13 cellular contexts compared by ENCODE assay signal in genomic region chr3:49414753-49415152, GRCh38. TPM values are rescaled to one million over a fixed set of nuclear protein-coding genes. Genes with fewer than 3 reads are reported as not detected.
DNase-seq lines count a peak whose midpoint lies in the region; ATAC-seq and TF ChIP-seq lines count a peak whose summit lies in the region.
"Had no signal": no experiment of that assay in that cellular context is flagged by ENCODE, and none has a peak within 500 bp of the region (broad histone marks: within the 10 kb centered on the region; RNA-seq: fewer than 3 reads in every experiment).

No MANE protein-coding gene starts in this region.

- no peak overlapping the region for H3K4me3 Mint-ChIP-seq in activated CD8-positive, alpha-beta memory T cell treated with anti-CD3 and anti-CD28 coated beads, Interleukin-2, amount 10 ng/mL, durations not matched to agents 7 days and 5 days

- no peak for ATAC-seq in activated CD8-positive, alpha-beta memory T cell treated with anti-CD3 and anti-CD28 coated beads, Interleukin-2, amount 10 ng/mL, durations not matched to agents 7 days and 5 days
- no peak for ATAC-seq in psoas muscle
- ATAC-seq: left lung had no signal

- TF ChIP-seq CTCF in VCaP (conservative IDR thresholded peaks at IDR 0.05), result no peak
- TF ChIP-seq CTCF in psoas muscle (IDR thresholded peaks at IDR 0.05), result no peak

- H3K36me3 Mint-ChIP-seq in activated CD8-positive, alpha-beta memory T cell treated with anti-CD3 and anti-CD28 coated beads, Interleukin-2, amount 10 ng/mL, durations not matched to agents 7 days and 5 days, result peaks cover 41% of the 10 kb centered on the region

- CTCF ChIA-PET in activated CD8-positive, alpha-beta memory T cell treated with anti-CD3 and anti-CD28 coated beads, Interleukin-2, amount 10 ng/mL, durations not matched to agents 7 days and 5 days (lab: Charles Lee), result interaction anchor here (0.7 to 4.2 kb wide), 6 partner anchors 14 to 75 kb away, joined by 4 to 43 read pairs (median 16); partner anchors contain the start of genes NICN1 and USP4

- WGBS in psoas muscle, 3 donors, result 88 to 90% (median 89%) methylated on average over 2 of the region's 2 CpGs

- H3K27ac Mint-ChIP-seq in activated CD8-positive, alpha-beta memory T cell treated with anti-CD3 and anti-CD28 coated beads, Interleukin-2, amount 10 ng/mL, durations not matched to agents 7 days and 5 days, result peak overlapping the region; percentile 97

- H3K4me1 ChIP-seq in effector memory CD4-positive, alpha-beta T cell (ENCODE audit: control insufficient read depth, insufficient read depth, low read length, poor library complexity, severe bottlenecking), result peaks cover 52% of the 10 kb centered on the region
- H3K4me1 ChIP-seq in psoas muscle, result peaks cover 21% of the 10 kb centered on the region

- peaks cover 59% of the 10 kb centered on the region for H3K4me1 Mint-ChIP-seq in activated CD8-positive, alpha-beta memory T cell treated with anti-CD3 and anti-CD28 coated beads, Interleukin-2, amount 10 ng/mL, durations not matched to agents 7 days and 5 days

- H3K27ac ChIP-seq in VCaP, result peak overlapping the region; percentile 12; the same call in 1 of the 2 replicates
- peak overlapping the region; percentile 92 for H3K27ac ChIP-seq in effector memory CD4-positive, alpha-beta T cell (ENCODE audit: insufficient read depth, low read length, poor library complexity, severe bottlenecking)
- H3K27ac ChIP-seq in psoas muscle, result peak overlapping the region; percentile 2

- no peaks in the 10 kb centered on the region for H3K9me3 ChIP-seq in effector memory CD4-positive, alpha-beta T cell (ENCODE audit: control insufficient read depth, low read length)
- H3K9me3 ChIP-seq in psoas muscle, result no peaks in the 10 kb centered on the region
- H3K9me3 ChIP-seq: left lung had no signal

- H3K27me3 ChIP-seq in effector memory CD4-positive, alpha-beta T cell (replicated peaks; ENCODE audit: control insufficient read depth, insufficient read depth, low read length, poor library complexity, severe bottlenecking), result no peaks in the 10 kb centered on the region
- H3K27me3 ChIP-seq in psoas muscle (ENCODE audit: insufficient read depth in 3 of 3, low read length in 2 of 3), result no peaks in the 10 kb centered on the region
- H3K27me3 ChIP-seq: left lung had no signal

- no peak for DNase-seq in activated CD8-positive, alpha-beta memory T cell treated with anti-CD3 and anti-CD28 coated beads, Interleukin-2, amount 10 ng/mL, durations not matched to agents 7 days and 5 days
- DNase-seq in activated CD8-positive, alpha-beta memory T cell treated with anti-CD3 and anti-CD28 coated beads, Interleukin-2, amount 50 U/mL, for 4 hours, result no peak
- no peak for DNase-seq in effector memory CD4-positive, alpha-beta T cell
- peak in 1 of 2 donors; percentile 17 for DNase-seq in psoas muscle
- DNase-seq in SKM-1 treated with dmso at 0.1 percent for 144 hours (lab: John Stamatoyannopoulos, UW; ENCODE audit: unreplicated experiment), result no peak
- DNase-seq in activated effector memory CD4-positive, alpha-beta T cell treated with Interleukin-2 at 50 U/mL for 16 hours, result no peak
- DNase-seq in putamen (ENCODE audit: low spot score), result no peak
- DNase-seq: activated CD4-positive, CD25-positive, alpha-beta regulatory T cell treated with anti-CD3 and anti-CD28 coated beads, Interleukin-2, amount 50 U/mL, for 72 hours; activated gamma-delta T cell; KBM-7; left lung; NCI-H1417 treated with DMSO at 0.1 percent for 48 hours had no signal

- no peaks in the 10 kb centered on the region for H3K36me3 ChIP-seq in effector memory CD4-positive, alpha-beta T cell (ENCODE audit: control insufficient read depth, insufficient read depth, low read length)
- peaks cover 0 to 58% of the 10 kb centered on the region in 2 donors for H3K36me3 ChIP-seq in psoas muscle (ENCODE audit: insufficient read depth in 1 of 2, low read depth in 1 of 2)

- no peak overlapping the region for H3K4me3 ChIP-seq in effector memory CD4-positive, alpha-beta T cell (ENCODE audit: insufficient read depth, low read depth, low read length, poor library complexity, severe bottlenecking)
- H3K4me3 ChIP-seq in psoas muscle, result no peak overlapping the region
- H3K4me3 ChIP-seq: left lung had no signal

- intact Hi-C loops in psoas muscle (cut with DNase I), result loop anchor here in 1 of 2 donors (5.0 kb wide), 1 partner anchor 72 kb away; the partner anchor contains the start of gene USP4

- no peaks in the 10 kb centered on the region for H3K27me3 Mint-ChIP-seq in activated CD8-positive, alpha-beta memory T cell treated with anti-CD3 and anti-CD28 coated beads, Interleukin-2, amount 10 ng/mL, durations not matched to agents 7 days and 5 days

- H3K9me3 Mint-ChIP-seq in activated CD8-positive, alpha-beta memory T cell treated with anti-CD3 and anti-CD28 coated beads, Interleukin-2, amount 10 ng/mL, durations not matched to agents 7 days and 5 days (ENCODE audit: low read depth), result no peaks in the 10 kb centered on the region

RNA-seq across cellular contexts. Expression of gene TCTA, which starts 2.5 kb away (rescaled TPM):
- 10 to 100 TPM; 27.7 to 28.0 TPM for total RNA-seq in activated CD8-positive, alpha-beta memory T cell treated with anti-CD3 and anti-CD28 coated beads, Interleukin-2, amount 10 ng/mL, durations not matched to agents 7 days and 5 days
- 10 to 100 TPM; 11.4 to 23.4 (median 16.7) TPM for total RNA-seq in psoas muscle
- 10 to 100 TPM; 13.8 to 46.1 (median 18.1) TPM for polyA plus RNA-seq in psoas muscle

RNA-seq across cellular contexts. Expression of gene RHOA, which starts 3.0 kb away (rescaled TPM):
- total RNA-seq in activated CD8-positive, alpha-beta memory T cell treated with anti-CD3 and anti-CD28 coated beads, Interleukin-2, amount 10 ng/mL, durations not matched to agents 7 days and 5 days, result 100 to 1,000 TPM; 439 to 539 TPM
- 100 to 1,000 TPM; 251 to 334 (median 271) TPM for total RNA-seq in psoas muscle
- 100 to 1,000 TPM; 179 to 341 (median 287) TPM for polyA plus RNA-seq in psoas muscle

RNA-seq across cellular contexts. Expression of gene AMT, which starts 7.5 kb away (rescaled TPM):
- total RNA-seq in activated CD8-positive, alpha-beta memory T cell treated with anti-CD3 and anti-CD28 coated beads, Interleukin-2, amount 10 ng/mL, durations not matched to agents 7 days and 5 days, result 1 to 10 TPM; 3.2 to 6.9 TPM
- total RNA-seq in psoas muscle, result 1 to 10 TPM; 1.7 to 5.3 (median 2.4) TPM
- 1 to 10 TPM in 2 of 3 donors, under 1 TPM in 1; 0.80 to 1.0 (median 1.0) TPM for polyA plus RNA-seq in psoas muscle

RNA-seq across cellular contexts. Expression of gene NICN1, which starts 14.4 kb away (rescaled TPM):
- total RNA-seq in activated CD8-positive, alpha-beta memory T cell treated with anti-CD3 and anti-CD28 coated beads, Interleukin-2, amount 10 ng/mL, durations not matched to agents 7 days and 5 days, result 10 to 100 TPM; 23.9 to 29.0 TPM
- 10 to 100 TPM in 1 of 4 donors, 1 to 10 TPM in 3; 4.6 to 12.3 (median 7.4) TPM for total RNA-seq in psoas muscle
- polyA plus RNA-seq in psoas muscle, result 10 to 100 TPM in 2 of 3 donors, 1 to 10 TPM in 1; 4.0 to 11.2 (median 10.2) TPM

RNA-seq across cellular contexts. Expression of gene DAG1, which starts 55.3 kb away (rescaled TPM):
- 10 to 100 TPM; 17.6 to 17.9 TPM for total RNA-seq in activated CD8-positive, alpha-beta memory T cell treated with anti-CD3 and anti-CD28 coated beads, Interleukin-2, amount 10 ng/mL, durations not matched to agents 7 days and 5 days
- total RNA-seq in psoas muscle, result 100 to 1,000 TPM in 3 of 4 donors, 10 to 100 TPM in 1; 67.6 to 159 (median 139) TPM
- polyA plus RNA-seq in psoas muscle, result 10 to 100 TPM; 35.1 to 73.2 (median 42.1) TPM

Comparison
In these comparisons a context has a peak if more than half of its experiments do, and no peak if none do; other contexts are left out.
1. H3K27ac ChIP-seq: peak in every context shown above with its lines; median percentile 92 in effector memory CD4-positive, alpha-beta T cell; 12 in VCaP; 2 in psoas muscle.